Comparison of ENCODE assay signal across 8 cellular contexts in genomic region chr2:113437508-113438465, GRCh38. TPM values are rescaled to one million over a fixed set of nuclear protein-coding genes. Genes with fewer than 3 reads are reported as not detected.
A peak's percentile ranks its signal among the peaks of the same experiment; 100 is the strongest.
DNase-seq lines count a peak whose midpoint lies in the region; ATAC-seq and TF ChIP-seq lines count a peak whose summit lies in the region.
"Not testable (repeated sequence)": the region's sequence is repeated elsewhere in the genome, so short reads cannot be mapped to it uniquely, and the experiment has no call there.

TSS of gene ZNG1B (plus strand) at chr2:113437691. CDS start at chr2:113437869, 178 bp downstream.

- H3K4me3 ChIP-seq in GM23338 (peak within 1 kb of the TSS; percentile 73), SJCRH30 (peak within 1 kb of the TSS; percentile 64), left ventricle myocardium inferior (peak within 1 kb of the TSS; percentile 68)
- H3K4me3 ChIP-seq in aorta (ENCODE audit: low read length in 2 of 2) = not testable (repeated sequence)

- H3K9me3 Mint-ChIP-seq in GM23338; chondrocyte (ENCODE audit: low read depth); nephron: not testable (repeated sequence)

- H3K27me3 ChIP-seq in GM23338 (ENCODE audit: insufficient read depth); SJCRH30; left ventricle myocardium inferior (ENCODE audit: low read depth); aorta (ENCODE audit: control insufficient read depth in 1 of 2, insufficient read depth in 2 of 2, low read length in 1 of 2): not testable (repeated sequence)

- not testable (repeated sequence) for H3K79me2 ChIP-seq in GM23338 (replicated peaks; ENCODE audit: insufficient read depth)

- intact Hi-C loops in left ventricle myocardium inferior (cut with micrococcal nuclease); aorta (cut with DNase I): not testable (repeated sequence)

- H3K27ac Mint-ChIP-seq in GM23338 = peak within 1 kb of the TSS; percentile 92
- H3K27ac Mint-ChIP-seq in chondrocyte (ENCODE audit: unreplicated experiment) = peak within 1 kb of the TSS; percentile 90
- peak within 1 kb of the TSS; percentile 77 to 87 (median 83) for H3K27ac Mint-ChIP-seq in nephron

- ATAC-seq in GM23338; aorta (ENCODE audit: low FRiP score): not testable (repeated sequence)

- not testable (repeated sequence) for H4K20me1 ChIP-seq in GM23338 (replicated peaks; ENCODE audit: insufficient read depth)

- H3K4me1 Mint-ChIP-seq in GM23338; chondrocyte (ENCODE audit: low read depth); nephron: not testable (repeated sequence)

- H3K9me3 ChIP-seq in SJCRH30 (replicated peaks); left ventricle myocardium inferior (replicated peaks); aorta (ENCODE audit: control insufficient read depth, low read length): not testable (repeated sequence)

- H3K27ac ChIP-seq in GM23338 (ENCODE audit: low read depth) (peak within 1 kb of the TSS; percentile 66; the same call in 1 of the 2 replicates), SJCRH30 (peak within 1 kb of the TSS; percentile 55), left ventricle myocardium inferior (replicated peaks) (peak within 1 kb of the TSS; percentile 74), aorta (ENCODE audit: low read depth in 1 of 2, low read length in 2 of 2) (peak within 1 kb of the TSS in 1 of 2 donors; percentile 64)

- DNase-seq in GM23338 (ENCODE audit: low spot score) (peak; percentile 55), SJCRH30 (peak; percentile 6 to 85), activated T-cell treated with anti-CD3 and anti-CD28 coated beads for 24 hours (ENCODE audit: low read depth) (peak; percentile 59), left ventricle myocardium inferior (peak; percentile 73), aorta (peak; percentile 79 to 80)
- not testable (repeated sequence) for DNase-seq in chondrocyte (ENCODE audit: low spot score)
- DNase-seq in stimulated activated CD4-positive, alpha-beta T cell treated with anti-CD3 and anti-CD28 coated beads, Interleukin-2, amount 100 ng/mL, for 48 hours = peak; percentile 54 to 56

- not testable (repeated sequence) for H3K4me1 ChIP-seq in GM23338 (ENCODE audit: insufficient read depth); SJCRH30; left ventricle myocardium inferior; aorta (ENCODE audit: control insufficient read depth in 1 of 2, insufficient read depth in 2 of 2, low read length in 2 of 2)

- H3K36me3 ChIP-seq in GM23338 (ENCODE audit: insufficient read depth); SJCRH30; left ventricle myocardium inferior; aorta (ENCODE audit: control insufficient read depth in 1 of 2, insufficient read depth in 2 of 2, low read length in 1 of 2): not testable (repeated sequence)

- peak within 1 kb of the TSS; percentile 79 for H3K4me2 ChIP-seq in GM23338

- TF ChIP-seq CTCF in GM23338 (conservative IDR thresholded peaks at IDR 0.05; ENCODE audit: low read depth in 2 of 2); chondrocyte (IDR thresholded peaks at IDR 0.05); left ventricle myocardium inferior (IDR thresholded peaks at IDR 0.05; ENCODE audit: borderline replicate concordance); nephron (IDR thresholded peaks at IDR 0.05; ENCODE audit: unreplicated experiment in 3 of 3): not testable (repeated sequence)

- H3K27me3 Mint-ChIP-seq in GM23338 (ENCODE audit: insufficient read depth, low read depth, poor library complexity); chondrocyte (ENCODE audit: low read depth); nephron (ENCODE audit: low read depth): not testable (repeated sequence)

- not testable (repeated sequence) for H3F3A ChIP-seq in GM23338 (replicated peaks; ENCODE audit: low read depth)

- not testable (repeated sequence) for H3K36me3 Mint-ChIP-seq in GM23338 (ENCODE audit: low read depth); chondrocyte (ENCODE audit: low read depth); nephron (ENCODE audit: low read depth)

- peak within 1 kb of the TSS; percentile 91 for H3K4me3 Mint-ChIP-seq in GM23338
- peak within 1 kb of the TSS; percentile 80 for H3K4me3 Mint-ChIP-seq in chondrocyte (ENCODE audit: unreplicated experiment)
- H3K4me3 Mint-ChIP-seq in nephron = peak within 1 kb of the TSS; percentile 93 to 96 (median 94)

- 1% methylated on average over 27 to 41 of the region's 56 CpGs for WGBS in aorta, 2 donors

- not testable (repeated sequence) for H2AFZ ChIP-seq in GM23338

- H3K9me2 ChIP-seq in GM23338 (ENCODE audit: insufficient read depth) = not testable (repeated sequence)

TF ChIP-seq in GM23338, 12 proteins besides CTCF, POLR2A, EP300 and RAD21:
- peak; percentile 58; the same call in 1 of the 2 replicates for TF ChIP-seq CREB1 (CRISPR knock-in tag; IDR thresholded peaks at IDR 0.05; ENCODE audit: low read depth)

RNA-seq across cellular contexts. Expression of gene ZNG1B, which starts in this region (rescaled TPM):
- total RNA-seq in GM23338 (2014; rRNA removed; shearing (Covaris generic)) = 42.5 and 47.1 TPM in 2 replicates
- polyA plus RNA-seq in GM23338 (2016; fragmentation: Nextera tagmentation; extraction: Ambion mirVana) (114 and 123 TPM in 2 replicates), aorta (10 to 100 TPM; 28.6 to 43.1 TPM)
- 71.6 and 83.1 TPM in 2 replicates for total RNA-seq in SJCRH30 (2014; rRNA removed; shearing (Covaris generic))
- total RNA-seq in chondrocyte (27.9 to 36.1 TPM (median 29.9 TPM) in 3 replicates), left ventricle myocardium inferior (34.0 TPM), aorta (10 to 100 TPM; 29.1 to 35.3 TPM)
